In genomic region chr6:24969343-24969860, GRCh38 we compare ENCODE assay signal across 14 cellular contexts.
"Had no signal": no experiment of that assay in that cellular context is flagged by ENCODE, and none has a peak within 500 bp of the region (broad histone marks: within the 10 kb centered on the region; RNA-seq: fewer than 3 reads in every experiment).

No MANE protein-coding gene starts in this region.

- H3K9me3 Mint-ChIP-seq: activated B cell treated with CpG ODN at 0.5 μM for 24 hours; activated T-helper 1 cell treated with anti-CD3 and anti-CD28 coated beads, Interleukin-12 subunit alpha, Interleukin-12 subunit beta, Interleukin-2, Interleukin-4 antibody, amounts not matched to agents 30 ng/mL and 10 ng/mL and 1 ng/mL, durations not matched to agents 14 hours and 24 hours and 36 hours; memory B cell had no signal

- ATAC-seq: psoas muscle, right cardiac atrium had no signal

- DNase-seq: activated B cell treated with CpG ODN at 0.5 μM for 24 hours; activated CD4-positive, alpha-beta T cell treated with anti-CD3 and anti-CD28 coated beads, Interleukin-2, amount 10 ng/mL, durations not matched to agents 7 days and 5 days; activated naive CD4-positive, alpha-beta T cell; activated naive CD8-positive, alpha-beta T cell treated with anti-CD3 and anti-CD28 coated beads, Interleukin-2, amount 10 ng/mL, durations not matched to agents 7 days and 5 days; activated T-cell treated with anti-CD3 and anti-CD28 coated beads for 4 hours; amygdala; ovary; psoas muscle; right cardiac atrium; stomach; SW 1271 had no signal

- H3K36me3 Mint-ChIP-seq: type B pancreatic cell had no signal

- H3K27me3 Mint-ChIP-seq: activated B cell treated with CpG ODN at 0.5 μM for 24 hours; activated CD4-positive, alpha-beta T cell treated with anti-CD3 and anti-CD28 coated beads, Interleukin-2, amount 10 ng/mL, durations not matched to agents 7 days and 5 days; activated naive CD8-positive, alpha-beta T cell treated with anti-CD3 and anti-CD28 coated beads, Interleukin-2, amount 10 ng/mL, durations not matched to agents 7 days and 5 days; memory B cell; type B pancreatic cell had no signal

- H3K4me3 Mint-ChIP-seq: activated CD4-positive, alpha-beta T cell treated with anti-CD3 and anti-CD28 coated beads, Interleukin-2, amount 10 ng/mL, durations not matched to agents 7 days and 5 days; activated naive CD8-positive, alpha-beta T cell treated with anti-CD3 and anti-CD28 coated beads, Interleukin-2, amount 10 ng/mL, durations not matched to agents 7 days and 5 days; activated T-helper 1 cell treated with anti-CD3 and anti-CD28 coated beads, Interleukin-12 subunit alpha, Interleukin-12 subunit beta, Interleukin-2, Interleukin-4 antibody, amounts not matched to agents 30 ng/mL and 10 ng/mL and 1 ng/mL, durations not matched to agents 14 hours and 24 hours and 36 hours; memory B cell; type B pancreatic cell had no signal

- H3K27ac Mint-ChIP-seq: activated B cell treated with CpG ODN at 0.5 μM for 24 hours; activated CD4-positive, alpha-beta T cell treated with anti-CD3 and anti-CD28 coated beads, Interleukin-2, amount 10 ng/mL, durations not matched to agents 7 days and 5 days; activated naive CD8-positive, alpha-beta T cell treated with anti-CD3 and anti-CD28 coated beads, Interleukin-2, amount 10 ng/mL, durations not matched to agents 7 days and 5 days; activated T-helper 1 cell treated with anti-CD3 and anti-CD28 coated beads, Interleukin-12 subunit alpha, Interleukin-12 subunit beta, Interleukin-2, Interleukin-4 antibody, amounts not matched to agents 30 ng/mL and 10 ng/mL and 1 ng/mL, durations not matched to agents 14 hours and 24 hours and 36 hours; type B pancreatic cell had no signal
